13 cellular contexts compared by ENCODE assay signal in genomic region chr12:12685305-12685704, GRCh38. TPM values are rescaled to one million over a fixed set of nuclear protein-coding genes. Genes with fewer than 3 reads are reported as not detected.
A peak's percentile ranks its signal among the peaks of the same experiment; 100 is the strongest.
DNase-seq lines count a peak whose midpoint lies in the region; ATAC-seq and TF ChIP-seq lines count a peak whose summit lies in the region.
"Had no signal": no experiment of that assay in that cellular context is flagged by ENCODE, and none has a peak within 500 bp of the region (broad histone marks: within the 10 kb centered on the region; RNA-seq: fewer than 3 reads in every experiment).

No MANE protein-coding gene starts in this region.

- no peaks in the 10 kb centered on the region for H3K27me3 ChIP-seq in ovary
- H3K27me3 ChIP-seq: BLaER1 treated with 17β-estradiol and CSF1 and Interleukin-3, amounts not matched to agents 10 nM and 100 nM had no signal

- no peak overlapping the region for H3K4me3 ChIP-seq in ovary
- H3K4me3 ChIP-seq: BLaER1 treated with 17β-estradiol and CSF1 and Interleukin-3, amounts not matched to agents 10 nM and 100 nM had no signal

- no peaks in the 10 kb centered on the region for H3K4me1 ChIP-seq in ovary (ENCODE audit: insufficient read depth)
- H3K4me1 ChIP-seq: BLaER1 treated with 17β-estradiol and CSF1 and Interleukin-3, amounts not matched to agents 10 nM and 100 nM had no signal

- H3K9me3 ChIP-seq in ovary, result no peaks in the 10 kb centered on the region
- H3K9me3 ChIP-seq: BLaER1 treated with 17β-estradiol and CSF1 and Interleukin-3, amounts not matched to agents 10 nM and 100 nM had no signal

- ATAC-seq in natural killer cell treated with Interleukin-12 subunit alpha and Interleukin-12 subunit beta and Interleukin-15 and Interleukin-18, amount 100 ng/mL, for 72 hours, result no peak
- ATAC-seq: HCT116 had no signal

- TF ChIP-seq POLR2A in ovary (IDR thresholded peaks at IDR 0.05), result no peak

- TF ChIP-seq CTCF in brain (conservative IDR thresholded peaks at IDR 0.05) (no peak), ovary (IDR thresholded peaks at IDR 0.05) (no peak)

- peak overlapping the region; percentile 99 to 100 (median 99) for H3K27ac Mint-ChIP-seq in brain
- H3K27ac Mint-ChIP-seq in natural killer cell treated with Interleukin-12 subunit alpha and Interleukin-12 subunit beta and Interleukin-15 and Interleukin-18, amount 100 ng/mL, for 72 hours, result no peak overlapping the region
- H3K27ac Mint-ChIP-seq: activated CD4-positive, alpha-beta memory T cell treated with anti-CD3 and anti-CD28 coated beads, Interleukin-2, amount 10 ng/mL, durations not matched to agents 7 days and 5 days had no signal

- H3K27me3 Mint-ChIP-seq in brain, result peaks cover 6% of the 10 kb centered on the region
- H3K27me3 Mint-ChIP-seq in natural killer cell treated with Interleukin-12 subunit alpha and Interleukin-12 subunit beta and Interleukin-15 and Interleukin-18, amount 100 ng/mL, for 72 hours, result peaks cover 0 to 2% of the 10 kb centered on the region in 2 donors
- H3K27me3 Mint-ChIP-seq: activated CD4-positive, alpha-beta memory T cell treated with anti-CD3 and anti-CD28 coated beads, Interleukin-2, amount 10 ng/mL, durations not matched to agents 7 days and 5 days had no signal

- H3K27ac ChIP-seq in ovary, result no peak overlapping the region
- H3K27ac ChIP-seq: BLaER1 treated with 17β-estradiol and CSF1 and Interleukin-3, amounts not matched to agents 10 nM and 100 nM; RWPE1 had no signal

- no peaks in the 10 kb centered on the region for H3K36me3 ChIP-seq in ovary
- H3K36me3 ChIP-seq: BLaER1 treated with 17β-estradiol and CSF1 and Interleukin-3, amounts not matched to agents 10 nM and 100 nM had no signal

- 39 to 50% (median 45%) methylated on average over 4 of the region's 4 CpGs for WGBS in ovary, 3 donors

- peak overlapping the region; percentile 96 to 99 (median 97) for H3K4me3 Mint-ChIP-seq in brain
- H3K4me3 Mint-ChIP-seq in natural killer cell treated with Interleukin-12 subunit alpha and Interleukin-12 subunit beta and Interleukin-15 and Interleukin-18, amount 100 ng/mL, for 72 hours, result no peak overlapping the region
- H3K4me3 Mint-ChIP-seq: activated CD4-positive, alpha-beta memory T cell treated with anti-CD3 and anti-CD28 coated beads, Interleukin-2, amount 10 ng/mL, durations not matched to agents 7 days and 5 days had no signal

- in situ Hi-C loops in G401 (cut with HindIII; ENCODE audit: low sequenced_read_pairs), result no loop called here

- intact Hi-C loops in ovary (cut with DNase I), result no loop called here

- H3K36me3 Mint-ChIP-seq in brain, result peaks cover 6% of the 10 kb centered on the region
- no peaks in the 10 kb centered on the region for H3K36me3 Mint-ChIP-seq in natural killer cell treated with Interleukin-12 subunit alpha and Interleukin-12 subunit beta and Interleukin-15 and Interleukin-18, amount 100 ng/mL, for 72 hours

- no peak for TF ChIP-seq EP300 in ovary (IDR thresholded peaks at IDR 0.05)

- peaks cover 70% of the 10 kb centered on the region for H3K4me1 Mint-ChIP-seq in brain
- H3K4me1 Mint-ChIP-seq in natural killer cell treated with Interleukin-12 subunit alpha and Interleukin-12 subunit beta and Interleukin-15 and Interleukin-18, amount 100 ng/mL, for 72 hours (ENCODE audit: low read depth in 2 of 2), result peaks cover 0 to 5% of the 10 kb centered on the region in 2 donors

- peaks cover 0 to 2% (median 0%) of the 10 kb centered on the region in 5 experiments for H3K9me3 Mint-ChIP-seq in brain
- no peaks in the 10 kb centered on the region for H3K9me3 Mint-ChIP-seq in natural killer cell treated with Interleukin-12 subunit alpha and Interleukin-12 subunit beta and Interleukin-15 and Interleukin-18, amount 100 ng/mL, for 72 hours
- H3K9me3 Mint-ChIP-seq: activated CD4-positive, alpha-beta memory T cell treated with anti-CD3 and anti-CD28 coated beads, Interleukin-2, amount 10 ng/mL, durations not matched to agents 7 days and 5 days had no signal

- peak; percentile 81 for DNase-seq in G401 (ENCODE audit: low spot score)
- peak; percentile 77 for DNase-seq in NCI-H1436 treated with DMSO at 0.1 percent for 48 hours (lab: John Stamatoyannopoulos, UW)
- DNase-seq in middle frontal gyrus (ENCODE audit: extremely low spot score, low spot score), result peak; percentile 67
- DNase-seq in NCI-H226, result no peak
- DNase-seq in activated naive CD4-positive, alpha-beta T cell treated with anti-CD3 and anti-CD28 coated beads, Interleukin-2, amount 50 U/mL, for 16 hours, result no peak
- no peak for DNase-seq in natural killer cell treated with Interleukin-12 subunit alpha and Interleukin-12 subunit beta and Interleukin-15 and Interleukin-18, amount 100 ng/mL, for 72 hours (ENCODE audit: low spot score)
- DNase-seq in ovary, result no peak
- DNase-seq: GDM1 had no signal

RNA-seq across cellular contexts. Expression of gene GPR19, which starts 10.7 kb away (rescaled TPM):
- 1.0 and 1.3 TPM in 2 replicates for total RNA-seq in G401 (2014; rRNA removed; shearing (Covaris generic))
- polyA plus RNA-seq in brain (ENCODE audit: insufficient read depth, low read depth, low replicate concordance) (11.3 TPM), ovary (under 1 TPM; 0.06 to 0.13 TPM)
- 1 to 10 TPM; 6.4 to 9.9 TPM for total RNA-seq in natural killer cell treated with Interleukin-12 subunit alpha and Interleukin-12 subunit beta and Interleukin-15 and Interleukin-18, amount 100 ng/mL, for 72 hours
- under 1 TPM in 2 of 7 donors, not detected in 5; 0.35 to 0.38 TPM for total RNA-seq in ovary

RNA-seq across cellular contexts. Expression of gene CDKN1B, which starts 31.9 kb away (rescaled TPM):
- 65.6 and 81.7 TPM in 2 replicates for total RNA-seq in G401 (2014; rRNA removed; shearing (Covaris generic))
- polyA plus RNA-seq in brain (ENCODE audit: insufficient read depth, low read depth, low replicate concordance) (81.4 TPM), ovary (10 to 100 TPM; 73.5 to 74.2 TPM)
- total RNA-seq in natural killer cell treated with Interleukin-12 subunit alpha and Interleukin-12 subunit beta and Interleukin-15 and Interleukin-18, amount 100 ng/mL, for 72 hours, result 10 to 100 TPM; 24.6 to 38.1 TPM
- 10 to 100 TPM; 54.3 to 90.2 (median 76.8) TPM for total RNA-seq in ovary

Comparison
In these comparisons a context has a peak if more than half of its experiments do, and no peak if none do; other contexts are left out.
1. DNase-seq: peak in G401 (single experiment), NCI-H1436 treated with DMSO at 0.1 percent for 48 hours (single experiment) and middle frontal gyrus (single experiment); none in NCI-H226 (single experiment), activated naive CD4-positive, alpha-beta T cell treated with anti-CD3 and anti-CD28 coated beads, Interleukin-2, amount 50 U/mL, for 16 hours (single experiment), natural killer cell treated with Interleukin-12 subunit alpha and Interleukin-12 subunit beta and Interleukin-15 and Interleukin-18, amount 100 ng/mL, for 72 hours (single experiment) and ovary (0 of 5).
2. H3K27ac Mint-ChIP-seq: peak in brain (5 of 5); none in natural killer cell treated with Interleukin-12 subunit alpha and Interleukin-12 subunit beta and Interleukin-15 and Interleukin-18, amount 100 ng/mL, for 72 hours (0 of 2).